In genomic region chr10:123109466-123109865, GRCh38 we compare ENCODE assay signal across 1 cellular context.
TF ChIP-seq lines count a peak whose summit lies in the region.

No MANE protein-coding gene starts in this region.

TF ChIP-seq in HepG2, 621 proteins besides CTCF, POLR2A, EP300 and RAD21:
- TF ChIP-seq CEBPG (CRISPR knock-in tag; IDR thresholded peaks at IDR 0.05) (peak; percentile 64), RARA (CRISPR knock-in tag; IDR thresholded peaks at IDR 0.05) (peak; percentile 70), CEBPB (IDR thresholded peaks at IDR 0.05; ENCODE audit: borderline replicate concordance, low read depth, low read length) (peak; percentile 76), MYC (CRISPR knock-in tag; IDR thresholded peaks at IDR 0.05; ENCODE audit: borderline replicate concordance) (no peak), ATF4 (CRISPR knock-in tag; IDR thresholded peaks at IDR 0.05) (peak in 1 of 2 experiments; percentile 94; a peak in 2 of 4 replicates), MAZ (IDR thresholded peaks at IDR 0.05; ENCODE audit: borderline replicate concordance, low read depth, low read length) (no peak), MAZ (CRISPR knock-in tag; IDR thresholded peaks at IDR 0.05; ENCODE audit: low read depth) (no peak)
TF ChIP-seq in HepG2: peak in this region for 4.
